In the genomic region with DNA sequence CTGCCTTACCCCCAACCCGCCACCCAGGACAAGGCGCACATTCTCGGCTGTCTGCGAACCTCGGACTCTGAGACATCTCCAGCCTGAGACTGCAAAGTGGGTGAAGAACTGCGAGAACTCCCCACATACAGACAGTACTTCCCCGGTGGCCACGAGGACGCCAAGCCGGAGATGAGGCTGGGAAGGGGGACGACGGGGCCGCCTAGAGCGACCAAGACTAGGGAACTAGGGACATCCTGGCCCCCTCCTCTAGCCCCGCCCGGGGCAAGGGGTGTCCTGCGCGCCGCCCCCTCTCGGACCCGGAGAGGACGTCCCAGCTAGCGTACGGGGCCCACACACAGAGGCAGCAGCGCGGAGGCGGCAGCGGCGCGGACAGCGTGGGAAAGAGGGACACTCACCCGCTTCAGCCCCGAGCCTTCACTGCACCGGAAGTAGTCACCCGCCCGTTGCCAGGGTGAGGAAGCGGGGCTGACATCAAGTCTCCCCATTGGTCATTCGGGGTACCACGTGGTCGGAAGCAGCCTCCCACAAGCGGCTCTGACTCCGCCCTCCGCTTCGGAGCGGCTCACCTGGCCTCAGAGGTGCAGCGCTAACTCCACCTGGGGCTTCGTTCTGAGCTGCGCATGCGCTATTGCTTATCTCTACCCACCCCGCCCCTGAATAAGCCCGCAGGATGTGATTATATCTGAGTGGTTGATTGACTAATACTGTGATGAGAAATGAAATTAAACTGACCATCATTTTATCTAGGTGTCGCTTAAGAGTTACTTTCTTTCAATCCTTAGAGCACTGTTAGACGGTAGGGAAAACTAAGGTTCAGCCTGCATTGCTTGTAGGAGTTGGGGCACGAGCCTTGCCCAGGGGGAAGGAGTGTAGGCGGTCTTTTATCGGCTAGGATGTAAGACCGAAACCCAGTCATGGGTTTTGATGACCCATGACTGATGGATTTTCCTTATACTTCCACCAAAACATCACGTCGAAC, we compare ENCODE assay signal across 8 cellular contexts. TPM values are rescaled to one million over a fixed set of nuclear protein-coding genes. Genes with fewer than 3 reads are reported as not detected.
DNase-seq lines count a peak whose midpoint lies in the region; ATAC-seq and TF ChIP-seq lines count a peak whose summit lies in the region.

A gene with protein sequence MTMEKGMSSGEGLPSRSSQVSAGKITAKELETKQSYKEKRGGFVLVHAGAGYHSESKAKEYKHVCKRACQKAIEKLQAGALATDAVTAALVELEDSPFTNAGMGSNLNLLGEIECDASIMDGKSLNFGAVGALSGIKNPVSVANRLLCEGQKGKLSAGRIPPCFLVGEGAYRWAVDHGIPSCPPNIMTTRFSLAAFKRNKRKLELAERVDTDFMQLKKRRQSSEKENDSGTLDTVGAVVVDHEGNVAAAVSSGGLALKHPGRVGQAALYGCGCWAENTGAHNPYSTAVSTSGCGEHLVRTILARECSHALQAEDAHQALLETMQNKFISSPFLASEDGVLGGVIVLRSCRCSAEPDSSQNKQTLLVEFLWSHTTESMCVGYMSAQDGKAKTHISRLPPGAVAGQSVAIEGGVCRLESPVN (minus strand): TSS at position 437 of the 982 bp plus-strand sequence. CDS start 8,854 bp downstream, outside the sequence.

- peak within 1 kb of the TSS; percentile 68 for H2AFZ ChIP-seq in OCI-LY1 (ENCODE audit: low read length)

- H3K4me2 ChIP-seq in OCI-LY1 (ENCODE audit: low read length), result peak within 1 kb of the TSS; percentile 68

- peaks cover 18% of the 10 kb centered on the region for H3K79me2 ChIP-seq in OCI-LY1 (ENCODE audit: insufficient read depth, low read length)

- TF ChIP-seq CTCF in OCI-LY1 (IDR thresholded peaks at IDR 0.05; ENCODE audit: low read length), result no peak

- H3K27me3 ChIP-seq in HUES64 (ENCODE audit: insufficient read depth, low read length), result no peaks in the 10 kb centered on the region
- no peaks in the 10 kb centered on the region for H3K27me3 ChIP-seq in OCI-LY1 (ENCODE audit: insufficient read depth, low read length)
- peaks cover 4% of the 10 kb centered on the region for H3K27me3 ChIP-seq in mononuclear cell (ENCODE audit: insufficient read depth, low read length)

- no peaks in the 10 kb centered on the region for H3K9me3 ChIP-seq in HUES64 (ENCODE audit: insufficient read depth, low read depth, low read length)
- no peaks in the 10 kb centered on the region for H3K9me3 ChIP-seq in OCI-LY1 (ENCODE audit: low read length)
- no peaks in the 10 kb centered on the region for H3K9me3 ChIP-seq in mononuclear cell (ENCODE audit: low read depth, low read length)

- peak; percentile 100 for ATAC-seq in GM21447 (IDR thresholded peaks at IDR 0.05; ENCODE audit: unreplicated experiment)

- H4K20me1 ChIP-seq in OCI-LY1 (ENCODE audit: insufficient read depth, low read length), result no peaks in the 10 kb centered on the region

- H3K36me3 ChIP-seq in HUES64 (ENCODE audit: insufficient read depth, low read length), result no peaks in the 10 kb centered on the region
- H3K36me3 ChIP-seq in OCI-LY1 (ENCODE audit: insufficient read depth, low read length), result no peaks in the 10 kb centered on the region

- H3F3A ChIP-seq in OCI-LY1 (ENCODE audit: insufficient read depth, low read length), result no peaks in the 10 kb centered on the region

- peaks cover 9% of the 10 kb centered on the region; the same call in 1 of the 2 replicates for H3K4me1 ChIP-seq in HUES64 (ENCODE audit: insufficient read depth, low read length)
- H3K4me1 ChIP-seq in OCI-LY1 (ENCODE audit: insufficient read depth, low read length, severe bottlenecking), result peaks cover 16% of the 10 kb centered on the region
- peaks cover 9% of the 10 kb centered on the region for H3K4me1 ChIP-seq in mononuclear cell (ENCODE audit: insufficient read depth, low read length)

- DNase-seq in D341Med (ENCODE audit: low spot score) (peak; percentile 97), activated T-cell treated with anti-CD3 and anti-CD28 coated beads for 1 hour (ENCODE audit: low read depth) (peak; percentile 93), epidermal melanocyte (ENCODE audit: insufficient read length, low spot score) (peak; percentile 88)
- DNase-seq in stimulated activated CD8-positive, alpha-beta memory T cell treated with anti-CD3 and anti-CD28 coated beads, Interleukin-4, amount 100 ng/mL, for 1 hour (ENCODE audit: low read depth in 2 of 2, low spot score in 1 of 2), result peak; percentile 90 to 95

- H3K4me3 ChIP-seq in HUES64 (ENCODE audit: low read length), result peak within 1 kb of the TSS; percentile 90
- peak within 1 kb of the TSS; percentile 85 for H3K4me3 ChIP-seq in OCI-LY1 (ENCODE audit: low read depth, low read length, poor library complexity, severe bottlenecking)
- H3K4me3 ChIP-seq in mononuclear cell (ENCODE audit: low read length), result peak within 1 kb of the TSS; percentile 76

- WGBS in HUES64, result 3% methylated on average over 58 of the region's 59 CpGs

- no peaks in the 10 kb centered on the region for H3K9me2 ChIP-seq in OCI-LY1 (ENCODE audit: low read depth, low read length)

- peak within 1 kb of the TSS; percentile 68 for H3K9ac ChIP-seq in HUES64 (ENCODE audit: low read depth, low read length)
- H3K9ac ChIP-seq in OCI-LY1 (ENCODE audit: low read length), result peak within 1 kb of the TSS; percentile 76

- H3K27ac ChIP-seq in HUES64 (ENCODE audit: low read depth, low read length) (peak within 1 kb of the TSS; percentile 70), OCI-LY1 (ENCODE audit: low read depth, low read length, poor library complexity, severe bottlenecking) (no peak within 1 kb of the TSS)

RNA-seq across cellular contexts. Expression of the gene that starts here (rescaled TPM):
- 4.1 TPM for polyA plus RNA-seq in HUES64 (2013, experiment 1 of 2)
- 3.4 TPM for polyA plus RNA-seq in HUES64 (2013, experiment 2 of 2)
- 8.6 TPM for total RNA-seq in mononuclear cell
